17 cellular contexts compared by ENCODE assay signal in the genomic region with DNA sequence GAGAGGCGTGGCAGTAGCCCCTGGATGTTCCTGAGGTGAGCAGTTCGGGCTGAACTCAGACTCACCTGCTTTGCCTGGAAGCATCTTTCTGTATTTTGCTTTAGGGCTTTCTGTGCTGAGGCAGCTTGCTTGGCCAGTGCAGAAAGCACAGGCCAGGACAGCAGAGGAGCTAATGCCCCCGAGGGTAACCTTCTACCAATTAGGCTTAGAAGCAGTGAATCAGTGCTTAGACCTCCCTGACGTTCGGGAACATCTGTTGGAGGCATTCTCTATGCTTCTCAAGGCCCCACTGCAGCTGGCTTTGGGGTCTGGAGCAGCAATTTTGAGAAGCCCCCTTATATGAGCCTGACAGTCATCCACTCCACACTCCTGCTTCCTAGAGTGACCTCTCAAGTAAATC.
DNase-seq lines count a peak whose midpoint lies in the region; ATAC-seq lines count a peak whose summit lies in the region.
"Had no signal": no experiment of that assay in that cellular context is flagged by ENCODE, and none has a peak within 500 bp of the region (broad histone marks: within the 10 kb centered on the region; RNA-seq: fewer than 3 reads in every experiment).

No MANE protein-coding gene starts in this region.

- peaks cover 54% of the 10 kb centered on the region for H3K4me1 ChIP-seq in Karpas-422 (ENCODE audit: low read length)
- H3K4me1 ChIP-seq: BE2C had no signal

- no peaks in the 10 kb centered on the region for H3K36me3 Mint-ChIP-seq in activated naive CD4-positive, alpha-beta T cell treated with anti-CD3 and anti-CD28 coated beads for 36 hours (ENCODE audit: low read depth)
- no peaks in the 10 kb centered on the region for H3K36me3 Mint-ChIP-seq in activated naive CD8-positive, alpha-beta T cell
- H3K36me3 Mint-ChIP-seq in stimulated activated naive B cell treated with anti-CD40 and anti-IgM and Interleukin-4, amounts not matched to agents 10 μg/mL and 1 μg/mL and 100 μg/mL, for 72 hours, result peaks cover 0 to 4% of the 10 kb centered on the region in 2 donors
- H3K36me3 Mint-ChIP-seq: CD4-positive, alpha-beta memory T cell had no signal

- H3K27me3 Mint-ChIP-seq in activated naive CD4-positive, alpha-beta T cell treated with anti-CD3 and anti-CD28 coated beads for 36 hours (ENCODE audit: low read depth), result peaks cover 7% of the 10 kb centered on the region
- no peaks in the 10 kb centered on the region for H3K27me3 Mint-ChIP-seq in activated naive CD8-positive, alpha-beta T cell
- H3K27me3 Mint-ChIP-seq in stimulated activated naive B cell treated with anti-CD40 and anti-IgM and Interleukin-4, amounts not matched to agents 10 μg/mL and 1 μg/mL and 100 μg/mL, for 72 hours, result peaks cover 5 to 9% of the 10 kb centered on the region in 2 donors

- H3K4me2 ChIP-seq in Karpas-422 (ENCODE audit: low read depth, low read length, poor library complexity, severe bottlenecking), result peak overlapping the region; percentile 60

- peak overlapping the region; percentile 78 for H3K27ac Mint-ChIP-seq in activated naive CD4-positive, alpha-beta T cell treated with anti-CD3 and anti-CD28 coated beads for 36 hours
- H3K27ac Mint-ChIP-seq in activated naive CD8-positive, alpha-beta T cell, result peak overlapping the region; percentile 91
- H3K27ac Mint-ChIP-seq in stimulated activated naive B cell treated with anti-CD40 and anti-IgM and Interleukin-4, amounts not matched to agents 10 μg/mL and 1 μg/mL and 100 μg/mL, for 72 hours, result peak overlapping the region; percentile 92

- no peaks in the 10 kb centered on the region for H3K9me2 ChIP-seq in Karpas-422 (replicated peaks; ENCODE audit: insufficient read depth, low read length)

- H3K9ac ChIP-seq in Karpas-422 (ENCODE audit: low read length), result peak overlapping the region; percentile 62

- H3K79me2 ChIP-seq in Karpas-422 (ENCODE audit: low read length), result no peaks in the 10 kb centered on the region

- H3K4me3 ChIP-seq in Karpas-422 (ENCODE audit: low read length), result peak overlapping the region; percentile 39; the same call in 1 of the 2 replicates
- H3K4me3 ChIP-seq: SJSA1 had no signal

- H4K20me1 ChIP-seq in Karpas-422 (ENCODE audit: insufficient read depth, low read depth, low read length), result no peaks in the 10 kb centered on the region

- CTCF ChIA-PET in activated naive CD4-positive, alpha-beta T cell treated with anti-CD3 and anti-CD28 coated beads for 36 hours (lab: Charles Lee), result interaction anchor here (0.6 to 1.1 kb wide), 2 partner anchors 40 to 260 kb away, joined by 3 read pairs; no protein-coding TSS in a partner anchor

- no peak overlapping the region for H3K4me3 Mint-ChIP-seq in activated naive CD4-positive, alpha-beta T cell treated with anti-CD3 and anti-CD28 coated beads for 36 hours
- peak overlapping the region; percentile 46 for H3K4me3 Mint-ChIP-seq in activated naive CD8-positive, alpha-beta T cell
- peak overlapping the region; percentile 59 to 67 for H3K4me3 Mint-ChIP-seq in stimulated activated naive B cell treated with anti-CD40 and anti-IgM and Interleukin-4, amounts not matched to agents 10 μg/mL and 1 μg/mL and 100 μg/mL, for 72 hours
- H3K4me3 Mint-ChIP-seq: CD4-positive, alpha-beta memory T cell had no signal

- H3K27ac ChIP-seq in Karpas-422 (ENCODE audit: low read length), result peak overlapping the region; percentile 76
- H3K27ac ChIP-seq: SJSA1 had no signal

- H3K9me3 ChIP-seq in Karpas-422 (ENCODE audit: low read length), result no peaks in the 10 kb centered on the region
- H3K9me3 ChIP-seq: BE2C, SJSA1 had no signal

- ATAC-seq in stimulated activated naive B cell treated with anti-CD40 and anti-IgM and Interleukin-4, amounts not matched to agents 10 μg/mL and 1 μg/mL and 100 μg/mL, for 72 hours (replicated peaks), result no peak
- ATAC-seq in GM21825 (IDR thresholded peaks at IDR 0.05; ENCODE audit: unreplicated experiment), result no peak
- ATAC-seq: PC-3 had no signal

- H3K9me3 Mint-ChIP-seq in activated naive CD4-positive, alpha-beta T cell treated with anti-CD3 and anti-CD28 coated beads for 36 hours, result no peaks in the 10 kb centered on the region
- no peaks in the 10 kb centered on the region for H3K9me3 Mint-ChIP-seq in activated naive CD8-positive, alpha-beta T cell (ENCODE audit: low read depth)
- H3K9me3 Mint-ChIP-seq in stimulated activated naive B cell treated with anti-CD40 and anti-IgM and Interleukin-4, amounts not matched to agents 10 μg/mL and 1 μg/mL and 100 μg/mL, for 72 hours, result peaks cover 3 to 5% of the 10 kb centered on the region in 2 donors

- intact Hi-C loops in activated naive CD4-positive, alpha-beta T cell treated with anti-CD3 and anti-CD28 coated beads for 36 hours (cut with micrococcal nuclease), result loop anchor here (1.0 to 5.0 kb wide), 6 partner anchors 125 to 737 kb away; no protein-coding TSS in a partner anchor

- peaks cover 47% of the 10 kb centered on the region for H3K4me1 Mint-ChIP-seq in activated naive CD4-positive, alpha-beta T cell treated with anti-CD3 and anti-CD28 coated beads for 36 hours (ENCODE audit: low read depth)
- peaks cover 43% of the 10 kb centered on the region for H3K4me1 Mint-ChIP-seq in activated naive CD8-positive, alpha-beta T cell (ENCODE audit: low read depth)
- peaks cover 54 to 63% of the 10 kb centered on the region in 2 donors for H3K4me1 Mint-ChIP-seq in stimulated activated naive B cell treated with anti-CD40 and anti-IgM and Interleukin-4, amounts not matched to agents 10 μg/mL and 1 μg/mL and 100 μg/mL, for 72 hours

- no peak for DNase-seq in activated naive CD4-positive, alpha-beta T cell treated with anti-CD3 and anti-CD28 coated beads for 36 hours
- DNase-seq in activated naive CD4-positive, alpha-beta T cell (lab: John Stamatoyannopoulos, UW), result no peak
- no peak for DNase-seq in Karpas-422
- no peak for DNase-seq in stimulated activated naive B cell treated with anti-CD40 and anti-IgM and Interleukin-4, amounts not matched to agents 10 μg/mL and 1 μg/mL and 100 μg/mL, for 72 hours
- DNase-seq in AG08396 (ENCODE audit: low spot score), result no peak
- DNase-seq: BE2C; Calu3; CD4-positive, alpha-beta memory T cell; NCI-H1417; NCI-H2029; NCI-H2171; NCI-H446; NK-92 treated with Interleukin-12 subunit alpha and Interleukin-12 subunit beta, amount 100 ng/mL, for 24 hours; PC-3 had no signal

- no peaks in the 10 kb centered on the region for H3K27me3 ChIP-seq in Karpas-422 (ENCODE audit: low read length)
- H3K27me3 ChIP-seq: BE2C, SJSA1 had no signal

- H2AFZ ChIP-seq in Karpas-422 (ENCODE audit: low read length), result no peak overlapping the region

- no peaks in the 10 kb centered on the region; the same call in 1 of the 2 replicates for H3K36me3 ChIP-seq in Karpas-422 (ENCODE audit: insufficient read depth, low read length)
- H3K36me3 ChIP-seq: BE2C, SJSA1 had no signal
